Comparison of ENCODE assay signal across 8 cellular contexts in the genomic region with DNA sequence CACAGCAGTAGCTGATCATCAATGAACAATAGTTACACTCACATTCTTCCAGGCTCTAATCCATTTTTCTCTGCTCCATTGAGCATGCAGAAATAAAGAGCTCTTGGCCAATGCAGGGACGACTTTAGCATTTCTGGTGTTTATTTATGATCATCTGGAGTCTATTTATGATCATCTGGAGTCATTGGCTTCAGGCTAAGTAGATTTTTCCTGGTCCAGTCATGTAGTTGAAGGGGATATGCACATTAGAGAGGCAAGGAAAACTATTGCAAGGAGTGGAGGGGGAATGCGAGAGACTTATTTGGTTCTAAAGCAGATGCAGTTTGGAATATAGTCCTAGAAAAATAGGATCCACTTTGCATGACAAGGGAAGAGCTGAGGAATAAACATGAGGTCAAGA.
DNase-seq lines count a peak whose midpoint lies in the region; TF ChIP-seq lines count a peak whose summit lies in the region.
"Not testable (repeated sequence)": the region's sequence is repeated elsewhere in the genome, so short reads cannot be mapped to it uniquely, and the experiment has no call there.

No MANE protein-coding gene starts in this region.

- not testable (repeated sequence) for H3K4me3 Mint-ChIP-seq in nephron

- peak; percentile 36 for DNase-seq in AG08395 (ENCODE audit: low spot score)
- DNase-seq in AG20443 (ENCODE audit: low spot score): peak; percentile 26
- peak; percentile 31 for DNase-seq in GM03348 (ENCODE audit: low spot score)
- peak; percentile 10 for DNase-seq in HCEC 1CT
- DNase-seq in RPMI7951 (ENCODE audit: low read depth): peak; percentile 45
- peak; percentile 16 for DNase-seq in epidermal melanocyte (ENCODE audit: insufficient read length, low spot score)
- peak; percentile 1 for DNase-seq in fibroblast of the aortic adventitia (ENCODE audit: low read depth)

- not testable (repeated sequence) for H3K36me3 Mint-ChIP-seq in nephron (ENCODE audit: low read depth)

- TF ChIP-seq CTCF in fibroblast of the aortic adventitia (IDR thresholded peaks at IDR 0.05; ENCODE audit: insufficient read depth, low read length); nephron (IDR thresholded peaks at IDR 0.05; ENCODE audit: unreplicated experiment in 3 of 3): not testable (repeated sequence)

- H3K4me3 ChIP-seq in fibroblast of the aortic adventitia (ENCODE audit: low read depth, low read length): not testable (repeated sequence)

- not testable (repeated sequence) for H3K4me1 Mint-ChIP-seq in nephron

- H3K9me3 Mint-ChIP-seq in nephron: not testable (repeated sequence)

- not testable (repeated sequence) for H3K27me3 Mint-ChIP-seq in nephron (ENCODE audit: low read depth)

- H3K27ac Mint-ChIP-seq in nephron: peak overlapping the region in 2 of 3 experiments; percentile 22 to 45
